Comparison of ENCODE assay signal across 15 cellular contexts in the genomic region with DNA sequence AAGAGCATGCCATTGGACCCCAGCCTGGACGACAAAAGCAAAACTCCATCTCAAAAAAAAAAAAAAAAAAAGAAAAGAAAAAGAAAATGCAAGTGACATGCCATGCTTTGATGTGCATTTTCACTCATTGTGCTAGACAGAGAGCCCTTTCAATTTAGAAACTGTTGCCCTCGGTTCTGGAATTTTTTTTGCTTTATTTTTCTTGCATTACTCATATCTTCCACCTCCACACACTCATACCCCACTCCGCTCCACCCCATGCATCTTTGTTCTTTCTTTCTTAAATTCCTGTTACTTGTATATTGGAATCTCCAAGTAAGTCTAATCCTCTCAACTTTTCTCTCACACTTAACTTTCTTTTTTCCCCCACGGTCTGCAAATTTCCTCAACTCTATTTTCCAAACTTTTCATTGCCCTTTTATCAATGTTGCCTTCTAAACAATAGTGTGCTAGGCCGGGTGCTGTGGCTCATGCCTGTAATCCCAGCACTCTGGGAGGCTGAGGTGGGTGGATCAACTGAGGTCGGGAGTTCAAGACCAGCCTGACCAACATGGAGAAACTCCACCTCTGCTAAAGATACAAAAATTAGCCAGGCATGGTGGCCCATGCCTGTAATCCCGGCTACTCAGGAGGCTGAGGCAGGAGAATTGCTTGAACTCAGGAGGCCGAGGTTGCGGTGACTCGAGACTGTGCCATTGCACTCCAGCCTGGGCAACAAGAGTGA. TPM values are rescaled to one million over a fixed set of nuclear protein-coding genes. Genes with fewer than 3 reads are reported as not detected.
DNase-seq lines count a peak whose midpoint lies in the region; ATAC-seq lines count a peak whose summit lies in the region.
"Had no signal": no experiment of that assay in that cellular context is flagged by ENCODE, and none has a peak within 500 bp of the region (broad histone marks: within the 10 kb centered on the region; RNA-seq: fewer than 3 reads in every experiment).

No MANE protein-coding gene starts in this region.

- peak; percentile 63 for DNase-seq in Daoy (ENCODE audit: low read depth)
- DNase-seq in HCEC 1CT, result peak; percentile 51
- DNase-seq in activated naive CD8-positive, alpha-beta T cell treated with anti-CD3 and anti-CD28 coated beads, Interleukin-2, amount 50 U/mL, for 24 hours, result peak; percentile 7
- DNase-seq in mesenteric fat pad (ENCODE audit: low spot score), result peak; percentile 28
- no peak for DNase-seq in NCI-H526 (lab: John Stamatoyannopoulos, UW)
- no peak for DNase-seq in HK-2 (ENCODE audit: unreplicated experiment)
- no peak for DNase-seq in GF-D8 (lab: John Stamatoyannopoulos, UW)
- DNase-seq in HAP-1 (ENCODE audit: low spot score in 2 of 2), result no peak
- DNase-seq: CD8-positive, alpha-beta memory T cell; NCI-H1417 treated with DMSO at 0.1 percent for 48 hours; NCI-H526 treated with DMSO at 0.1 percent for 48 hours; SIG-M5; WERI-Rb-1 had no signal

- peaks cover 27% of the 10 kb centered on the region for H3K4me1 Mint-ChIP-seq in activated naive CD8-positive, alpha-beta T cell treated with anti-CD3 and anti-CD28 coated beads, Interleukin-2, amount 50 U/mL, for 24 hours
- H3K4me1 Mint-ChIP-seq: mesothelial cell of epicardium had no signal

- no peaks in the 10 kb centered on the region for H3K36me3 Mint-ChIP-seq in activated naive CD8-positive, alpha-beta T cell treated with anti-CD3 and anti-CD28 coated beads, Interleukin-2, amount 50 U/mL, for 24 hours (ENCODE audit: low read depth)
- H3K36me3 Mint-ChIP-seq: CD8-positive, alpha-beta memory T cell; mesothelial cell of epicardium had no signal

- H3K4me3 Mint-ChIP-seq in activated naive CD8-positive, alpha-beta T cell treated with anti-CD3 and anti-CD28 coated beads, Interleukin-2, amount 50 U/mL, for 24 hours, result peak overlapping the region; percentile 41
- H3K4me3 Mint-ChIP-seq: CD8-positive, alpha-beta memory T cell; mesothelial cell of epicardium had no signal

- H3K9me3 ChIP-seq in HAP-1, result no peaks in the 10 kb centered on the region
- H3K9me3 ChIP-seq: ascending aorta had no signal

- no peak overlapping the region for H3K4me3 ChIP-seq in HAP-1
- H3K4me3 ChIP-seq: ascending aorta had no signal

- H3K4me1 ChIP-seq in HAP-1, result peaks cover 21% of the 10 kb centered on the region
- H3K4me1 ChIP-seq: ascending aorta had no signal

- in situ Hi-C loops in HAP-1 (cut with MboI; ENCODE audit: low sequenced_read_pairs), result no loop called here

- H3K27me3 Mint-ChIP-seq in activated naive CD8-positive, alpha-beta T cell treated with anti-CD3 and anti-CD28 coated beads, Interleukin-2, amount 50 U/mL, for 24 hours, result peaks cover 22% of the 10 kb centered on the region

- peak overlapping the region; percentile 78 for H3K27ac Mint-ChIP-seq in activated naive CD8-positive, alpha-beta T cell treated with anti-CD3 and anti-CD28 coated beads, Interleukin-2, amount 50 U/mL, for 24 hours
- H3K27ac Mint-ChIP-seq: CD8-positive, alpha-beta memory T cell; mesothelial cell of epicardium had no signal

- no peaks in the 10 kb centered on the region for H3K9me3 Mint-ChIP-seq in activated naive CD8-positive, alpha-beta T cell treated with anti-CD3 and anti-CD28 coated beads, Interleukin-2, amount 50 U/mL, for 24 hours
- H3K9me3 Mint-ChIP-seq: CD8-positive, alpha-beta memory T cell; mesothelial cell of epicardium had no signal

- no peaks in the 10 kb centered on the region for H3K27me3 ChIP-seq in HAP-1 (ENCODE audit: low read depth)

- ATAC-seq in activated naive CD8-positive, alpha-beta T cell treated with anti-CD3 and anti-CD28 coated beads, Interleukin-2, amount 50 U/mL, for 24 hours, result peak; percentile 82

- H3K36me3 ChIP-seq in HAP-1 (replicated peaks), result no peaks in the 10 kb centered on the region
- H3K36me3 ChIP-seq: ascending aorta, WERI-Rb-1 had no signal

RNA-seq across cellular contexts. Expression of gene SUZ12, which starts 16.8 kb away (rescaled TPM):
- 25.0 and 27.5 TPM in 2 replicates for total RNA-seq in Daoy (2014; rRNA removed; shearing (Covaris generic))
- total RNA-seq in mesenteric fat pad, result 19.6 TPM

RNA-seq across cellular contexts. Expression of gene UTP6, which starts 18.5 kb away (rescaled TPM):
- total RNA-seq in Daoy (2014; rRNA removed; shearing (Covaris generic)), result 135 and 285 TPM in 2 replicates
- 56.3 TPM for total RNA-seq in mesenteric fat pad

Comparison
In these comparisons a context has a peak if more than half of its experiments do, and no peak if none do; other contexts are left out.
1. DNase-seq: peak in Daoy (single experiment), HCEC 1CT (single experiment), activated naive CD8-positive, alpha-beta T cell treated with anti-CD3 and anti-CD28 coated beads, Interleukin-2, amount 50 U/mL, for 24 hours (single experiment) and mesenteric fat pad (single experiment); none in NCI-H526 (0 of 2), HK-2 (single experiment), GF-D8 (single experiment) and HAP-1 (0 of 2).